Comparison of ENCODE assay signal across 1 cellular context in genomic region chr6:129494586-129494985, GRCh38.
TF ChIP-seq lines count a peak whose summit lies in the region.

No MANE protein-coding gene starts in this region.

TF ChIP-seq in IMR-90, 13 proteins besides CTCF, POLR2A, EP300 and RAD21 (continued from another document):
- TF ChIP-seq MAZ (IDR thresholded peaks at IDR 0.05; ENCODE audit: borderline replicate concordance, low read depth, low read length) (no peak), CEBPB (IDR thresholded peaks at IDR 0.05; ENCODE audit: low read depth, low read length) (no peak), RCOR1 (IDR thresholded peaks at IDR 0.05; ENCODE audit: insufficient replicate concordance, low read length) (no peak), RFX5 (IDR thresholded peaks at IDR 0.05; ENCODE audit: low read depth, low read length) (no peak), BHLHE40 (IDR thresholded peaks at IDR 0.05; ENCODE audit: low read depth, low read length) (no peak), MXI1 (IDR thresholded peaks at IDR 0.05; ENCODE audit: borderline replicate concordance, low read depth, low read length) (no peak), FOS (IDR thresholded peaks at IDR 0.05; ENCODE audit: low read depth, low read length) (no peak), MAFK (IDR thresholded peaks at IDR 0.05; ENCODE audit: low read depth, low read length) (no peak), CHD1 (IDR thresholded peaks at IDR 0.05; ENCODE audit: low read depth, low read length) (no peak)
